ENCODE assay signal across 11 cellular contexts in the genomic region with DNA sequence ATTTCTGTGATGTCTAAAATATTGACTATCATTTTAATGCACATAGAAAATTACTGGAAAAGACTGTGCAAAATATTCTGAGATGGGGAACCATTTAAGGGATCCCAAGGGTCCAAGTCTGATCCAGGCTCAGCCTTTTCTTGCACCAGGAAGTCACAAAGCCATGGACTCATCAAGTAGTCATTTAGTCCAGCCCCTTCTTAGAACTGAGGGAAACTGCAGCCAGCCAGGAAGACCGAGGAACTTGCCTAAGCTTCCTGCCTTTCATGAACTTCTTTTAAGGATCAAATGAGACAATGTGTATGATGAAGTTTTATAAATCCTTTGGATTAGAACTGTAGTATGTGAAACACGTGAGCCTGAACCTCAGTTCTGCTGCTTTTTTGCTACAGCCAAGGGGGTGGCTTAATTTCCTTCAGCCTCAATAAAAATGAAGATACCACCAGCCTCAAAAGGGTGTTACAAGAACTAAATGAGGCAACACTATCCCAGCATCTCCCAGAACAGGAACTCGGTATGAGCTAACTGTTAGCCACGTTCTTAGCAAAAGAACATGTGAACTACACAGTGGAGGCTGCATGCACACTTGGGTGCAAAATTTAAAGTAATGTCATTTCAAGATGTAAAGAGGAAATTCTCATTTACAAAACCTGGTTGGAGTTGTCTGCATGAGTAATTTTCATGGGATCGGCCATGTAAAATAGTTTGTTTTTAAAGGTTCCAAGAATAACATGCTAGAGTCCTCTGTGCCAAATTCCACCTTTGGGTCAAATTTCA.
DNase-seq lines count a peak whose midpoint lies in the region; FAIRE-seq and TF ChIP-seq lines count a peak whose summit lies in the region.
"Had no signal": no experiment of that assay in that cellular context is flagged by ENCODE, and none has a peak within 500 bp of the region (broad histone marks: within the 10 kb centered on the region; RNA-seq: fewer than 3 reads in every experiment).

No MANE protein-coding gene starts in this region.

- peak overlapping the region; percentile 72 for H3K4me2 ChIP-seq in astrocyte (ENCODE audit: low read length)
- H3K4me2 ChIP-seq in neuronal stem cell (ENCODE audit: insufficient read depth, low read length, poor library complexity, severe bottlenecking), result no peak overlapping the region

- H3K79me1 ChIP-seq in neuronal stem cell (ENCODE audit: low read depth, low read length), result no peaks in the 10 kb centered on the region

- DNase-seq in HT1080 (ENCODE audit: low read depth) (peak; percentile 73), astrocyte (ENCODE audit: low read depth) (peak; percentile 76), hepatic stellate cell (ENCODE audit: low spot score) (peak; percentile 58), NCI-H345 (lab: John Stamatoyannopoulos, UW) (no peak), RPMI8226 (no peak), epidermal melanocyte (ENCODE audit: insufficient read length, low spot score) (no peak), neuronal stem cell (ENCODE audit: low spot score) (no peak)
- DNase-seq: NCI-H2107, T-helper 1 cell had no signal

- H3K27ac ChIP-seq in astrocyte (ENCODE audit: low read depth, low read length) (peak overlapping the region; percentile 45), stomach smooth muscle (ENCODE audit: low read length) (peak overlapping the region; percentile 46), neuronal stem cell (replicated peaks; ENCODE audit: low read length) (no peak overlapping the region)

- no peaks in the 10 kb centered on the region for H3K27me3 ChIP-seq in astrocyte (ENCODE audit: insufficient read depth, low read length)
- H3K27me3 ChIP-seq in stomach smooth muscle (ENCODE audit: control insufficient read depth in 1 of 2, insufficient read depth in 2 of 2, low read length in 2 of 2), result no peaks in the 10 kb centered on the region
- H3K27me3 ChIP-seq in neuronal stem cell (ENCODE audit: control insufficient read depth in 3 of 3, insufficient read depth in 3 of 3, low read depth in 1 of 3, low read length in 3 of 3), result no peaks in the 10 kb centered on the region

- no peak overlapping the region for H2BK120ac ChIP-seq in neuronal stem cell (ENCODE audit: low read depth, low read length)

- no peaks in the 10 kb centered on the region for H3K27me3 Mint-ChIP-seq in astrocyte (ENCODE audit: low read depth, unreplicated experiment)
- H3K27me3 Mint-ChIP-seq: memory B cell had no signal

- H3K36me3 ChIP-seq in astrocyte (ENCODE audit: insufficient read depth, low read length) (no peaks in the 10 kb centered on the region), stomach smooth muscle (ENCODE audit: control insufficient read depth in 2 of 2, insufficient read depth in 2 of 2, low read length in 2 of 2) (no peaks in the 10 kb centered on the region), neuronal stem cell (replicated peaks in 1 of 2; ENCODE audit: control insufficient read depth in 2 of 2, insufficient read depth in 2 of 2, low read length in 2 of 2) (no peaks in the 10 kb centered on the region)

- H3K4me3 ChIP-seq in astrocyte (ENCODE audit: insufficient read depth, low read depth, low read length) (peak overlapping the region; percentile 10), stomach smooth muscle (ENCODE audit: low read length in 2 of 2) (no peak overlapping the region), neuronal stem cell (ENCODE audit: low read length in 2 of 2) (no peak overlapping the region)

- no peak overlapping the region for H4K91ac ChIP-seq in neuronal stem cell (ENCODE audit: low read depth, low read length, poor library complexity)

- no peak overlapping the region for H2AFZ ChIP-seq in astrocyte (ENCODE audit: low read depth, low read length)
- no peak overlapping the region for H2AFZ ChIP-seq in neuronal stem cell (ENCODE audit: low read length)

- no peak overlapping the region for H2BK5ac ChIP-seq in neuronal stem cell (ENCODE audit: low read length)

- no peak overlapping the region for H2AK5ac ChIP-seq in neuronal stem cell (ENCODE audit: low read depth, low read length)

- no peaks in the 10 kb centered on the region for H4K20me1 ChIP-seq in astrocyte (ENCODE audit: insufficient read depth, low read length)

- H3K4me1 Mint-ChIP-seq in astrocyte (ENCODE audit: low read depth, unreplicated experiment), result peaks cover 6% of the 10 kb centered on the region

- no peak overlapping the region for H3K18ac ChIP-seq in neuronal stem cell (ENCODE audit: low read length)

- H3K9ac ChIP-seq in astrocyte (ENCODE audit: low read length) (peak overlapping the region; percentile 36), stomach smooth muscle (ENCODE audit: low read length in 2 of 2) (no peak overlapping the region), neuronal stem cell (ENCODE audit: low read depth, low read length, poor library complexity) (no peak overlapping the region)

- no peak overlapping the region for H4K8ac ChIP-seq in neuronal stem cell (ENCODE audit: low read depth, low read length)

- TF ChIP-seq CTCF in astrocyte (IDR thresholded peaks at IDR 0.05; ENCODE audit: insufficient read depth, low read depth, low read length), result no peak

- peaks cover 3% of the 10 kb centered on the region for H3K36me3 Mint-ChIP-seq in astrocyte (ENCODE audit: low read depth, unreplicated experiment)

- H3K27ac Mint-ChIP-seq in astrocyte (ENCODE audit: unreplicated experiment), result no peak overlapping the region
- H3K27ac Mint-ChIP-seq: memory B cell had no signal

- H3K4me1 ChIP-seq in astrocyte (ENCODE audit: insufficient read depth, low read length), result peaks cover 16% of the 10 kb centered on the region
- peaks cover 35% of the 10 kb centered on the region for H3K4me1 ChIP-seq in stomach smooth muscle (ENCODE audit: control insufficient read depth, insufficient read depth, low read length)
- H3K4me1 ChIP-seq in neuronal stem cell (ENCODE audit: control insufficient read depth in 2 of 2, insufficient read depth in 1 of 2, low read depth in 1 of 2, low read length in 2 of 2), result no peaks in the 10 kb centered on the region

- H3K14ac ChIP-seq in neuronal stem cell (ENCODE audit: low read length), result no peak overlapping the region

- no peak overlapping the region for H3K4ac ChIP-seq in neuronal stem cell (ENCODE audit: low read length)

- FAIRE-seq in astrocyte (lab: Jason Lieb, UNC), result no peak

- H3K23ac ChIP-seq in neuronal stem cell (ENCODE audit: low read depth, low read length, poor library complexity), result no peak overlapping the region

- H3K9me3 Mint-ChIP-seq in astrocyte (ENCODE audit: unreplicated experiment), result peaks cover 3% of the 10 kb centered on the region
- H3K9me3 Mint-ChIP-seq: memory B cell had no signal

- no peak overlapping the region for H2BK12ac ChIP-seq in neuronal stem cell (ENCODE audit: low read length)

- no peaks in the 10 kb centered on the region for H3K79me2 ChIP-seq in astrocyte (ENCODE audit: insufficient read depth, low read length)

- H3K9me3 ChIP-seq in astrocyte (ENCODE audit: insufficient read depth, low read depth, low read length) (no peaks in the 10 kb centered on the region), stomach smooth muscle (ENCODE audit: control insufficient read depth in 2 of 2, low read length in 2 of 2) (no peaks in the 10 kb centered on the region), neuronal stem cell (replicated peaks in 1 of 2; ENCODE audit: control insufficient read depth in 2 of 2, insufficient read depth in 1 of 2, low read depth in 1 of 2, low read length in 2 of 2) (no peaks in the 10 kb centered on the region)

- WGBS in neuronal stem cell (ENCODE audit: extremely low coverage in 2 of 2, insufficient read length in 2 of 2, insufficient replicate concordance in 1 of 2), 2 donors, result no CpG with 5 or more reads among the region's 5 CpGs

- no peak overlapping the region for H2BK15ac ChIP-seq in neuronal stem cell (ENCODE audit: low read length)

- H3K4me3 Mint-ChIP-seq in astrocyte (ENCODE audit: unreplicated experiment), result no peak overlapping the region
- H3K4me3 Mint-ChIP-seq: memory B cell had no signal

Comparison
In these comparisons a context has a peak if more than half of its experiments do, and no peak if none do; other contexts are left out.
1. DNase-seq: peak in HT1080 (single experiment), astrocyte (single experiment) and hepatic stellate cell (single experiment); none in NCI-H345 (single experiment), RPMI8226 (single experiment), epidermal melanocyte (single experiment) and neuronal stem cell (single experiment).